Comparison of ENCODE assay signal across 8 cellular contexts in genomic region chr19:7515091-7515470, GRCh38. TPM values are rescaled to one million over a fixed set of nuclear protein-coding genes. Genes with fewer than 3 reads are reported as not detected.
DNase-seq lines count a peak whose midpoint lies in the region; ATAC-seq, FAIRE-seq and TF ChIP-seq lines count a peak whose summit lies in the region.

No MANE protein-coding gene starts in this region.

- no peaks in the 10 kb centered on the region for H3K9me3 Mint-ChIP-seq in endodermal cell
- H3K9me3 Mint-ChIP-seq in natural killer cell = no peaks in the 10 kb centered on the region

- peaks cover 6% of the 10 kb centered on the region for H3K79me2 ChIP-seq in Loucy (ENCODE audit: insufficient read depth, low read length)

- no peaks in the 10 kb centered on the region for H3F3A ChIP-seq in Loucy (ENCODE audit: low read depth)

- peaks cover 21% of the 10 kb centered on the region for H3K4me1 Mint-ChIP-seq in endodermal cell
- H3K4me1 Mint-ChIP-seq in natural killer cell = peaks cover 7 to 12% of the 10 kb centered on the region in 2 donors

- POLR2A ChIA-PET in A549 (lab: Yijun Ruan, JAX) = no interaction called here

- H4K20me1 ChIP-seq in Loucy (ENCODE audit: insufficient read depth, low read length, poor library complexity, severe bottlenecking) = no peaks in the 10 kb centered on the region

- no peak for ATAC-seq in A549
- no peak for ATAC-seq in natural killer cell

- peak overlapping the region; percentile 97 for H2AFZ ChIP-seq in Loucy (ENCODE audit: low read length)

- H3K36me3 Mint-ChIP-seq in endodermal cell (ENCODE audit: low read depth) = peaks cover 10% of the 10 kb centered on the region
- H3K36me3 Mint-ChIP-seq in natural killer cell = no peaks in the 10 kb centered on the region

- peak overlapping the region; percentile 82 for H3K4me2 ChIP-seq in A549
- peak overlapping the region; percentile 69 for H3K4me2 ChIP-seq in Loucy (ENCODE audit: low read depth, low read length, poor library complexity, severe bottlenecking)

- 93% methylated on average over 8 of the region's 10 CpGs for WGBS in A549 (ENCODE audit: missing lambda C conversion rate)
- 89 to 96% methylated on average over 1 to 10 of the region's 10 CpGs for WGBS in endodermal cell (ENCODE audit: insufficient coverage in 1 of 2, insufficient read length in 1 of 2), 2 experiments

- CTCF ChIA-PET in A549 (lab: Yijun Ruan, JAX) = interaction anchor here (0.7 kb wide), 1 partner anchor 688 kb away, joined by 3 read pairs; no protein-coding TSS in a partner anchor

- H3K27me3 ChIP-seq in Loucy (ENCODE audit: insufficient read depth, low read length, poor library complexity, severe bottlenecking) (no peaks in the 10 kb centered on the region), endodermal cell (ENCODE audit: control insufficient read depth, insufficient read depth, low read length, poor library complexity, severe bottlenecking) (peaks cover 15% of the 10 kb centered on the region)

- H3K27me3 Mint-ChIP-seq in endodermal cell (ENCODE audit: insufficient read depth) (peaks cover 9% of the 10 kb centered on the region), natural killer cell (ENCODE audit: low read depth in 2 of 2) (peaks cover 0 to 6% of the 10 kb centered on the region in 2 donors)

- TF ChIP-seq POLR2A in A549 (IDR thresholded peaks at IDR 0.05; ENCODE audit: low read length) = no peak

- intact Hi-C loops in natural killer cell (cut with micrococcal nuclease) = no loop called here

- TF ChIP-seq RAD21 in A549 (conservative IDR thresholded peaks at IDR 0.05 in 1 of 2, IDR thresholded peaks at IDR 0.05 in 1 of 2) = no peak

- no peaks in the 10 kb centered on the region for H3K9me3 ChIP-seq in A549
- H3K9me3 ChIP-seq in Loucy (ENCODE audit: insufficient read depth, low read depth, low read length) = no peaks in the 10 kb centered on the region
- H3K9me3 ChIP-seq in endodermal cell (ENCODE audit: control insufficient read depth, low read length) = no peaks in the 10 kb centered on the region

- H3K4me3 ChIP-seq in A549 (no peak overlapping the region; the same call in 2 of the 3 replicates), Loucy (ENCODE audit: low read length, poor library complexity, severe bottlenecking) (peak overlapping the region; percentile 73), endodermal cell (ENCODE audit: low read length) (no peak overlapping the region)

- H3K36me3 ChIP-seq in Loucy (ENCODE audit: insufficient read depth, low read length) = no peaks in the 10 kb centered on the region
- H3K36me3 ChIP-seq in endodermal cell (ENCODE audit: control insufficient read depth, insufficient read depth, low read length) = no peaks in the 10 kb centered on the region

- peak overlapping the region; percentile 78 to 99 for H3K27ac ChIP-seq in A549
- H3K27ac ChIP-seq in endodermal cell (ENCODE audit: low read depth, low read length) = peak overlapping the region; percentile 94

- H3K9me2 ChIP-seq in Loucy (replicated peaks; ENCODE audit: low read depth, low read length) = no peaks in the 10 kb centered on the region

- H3K9ac ChIP-seq in Loucy (ENCODE audit: low read depth, low read length, poor library complexity, severe bottlenecking) = peak overlapping the region; percentile 83
- H3K9ac ChIP-seq in endodermal cell (ENCODE audit: extremely low read depth, low read length, poor library complexity, severe bottlenecking) = peak overlapping the region; percentile 44

- H3K4me3 Mint-ChIP-seq in endodermal cell = peak overlapping the region; percentile 54
- peak overlapping the region; percentile 81 for H3K4me3 Mint-ChIP-seq in natural killer cell

- TF ChIP-seq CTCF in A549 (IDR thresholded peaks at IDR 0.05) = no peak
- TF ChIP-seq CTCF in Loucy (conservative IDR thresholded peaks at IDR 0.05; ENCODE audit: low read length) = no peak
- no peak for TF ChIP-seq CTCF in endodermal cell (conservative IDR thresholded peaks at IDR 0.05)
- no peak for TF ChIP-seq CTCF in natural killer cell (IDR thresholded peaks at IDR 0.05)
- TF ChIP-seq CTCF in D721Med (IDR thresholded peaks at IDR 0.05; ENCODE audit: insufficient read depth, missing control alignments) = no peak

- peaks cover 7% of the 10 kb centered on the region for H3K4me1 ChIP-seq in A549
- H3K4me1 ChIP-seq in Loucy (ENCODE audit: insufficient read depth, low read length, poor library complexity, severe bottlenecking) = peaks cover 15% of the 10 kb centered on the region
- H3K4me1 ChIP-seq in endodermal cell (ENCODE audit: control insufficient read depth, insufficient read depth, low read length) = no peaks in the 10 kb centered on the region

- H3K27ac Mint-ChIP-seq in endodermal cell (peak overlapping the region; percentile 84), natural killer cell (peak overlapping the region; percentile 9 to 76)

- FAIRE-seq in A549 (lab: Jason Lieb, UNC) (no peak), D721Med (lab: Jason Lieb, UNC) (no peak)

- no peak for TF ChIP-seq EP300 in A549 (IDR thresholded peaks at IDR 0.05)

- DNase-seq in A549 (ENCODE audit: low read depth in 1 of 2, low spot score in 1 of 2) (no peak), endodermal cell (no peak), natural killer cell (no peak), DMS153 treated with DMSO at 0.1 percent for 48 hours (lab: John Stamatoyannopoulos, UW; ENCODE audit: unreplicated experiment) (no peak), DMS 273 (lab: John Stamatoyannopoulos, UW; ENCODE audit: unreplicated experiment) (no peak), D721Med (ENCODE audit: insufficient read length, low spot score) (no peak)
- no peak for DNase-seq in effector CD4-positive, alpha-beta T cell

TF ChIP-seq in A549, 52 proteins besides CTCF, POLR2A, EP300 and RAD21 (continues in another document):
- TF ChIP-seq RFX5 (IDR thresholded peaks at IDR 0.05) = no peak
- no peak for TF ChIP-seq HOXB13 (CRISPR knock-in tag; IDR thresholded peaks at IDR 0.05; ENCODE audit: low read depth)
- no peak for TF ChIP-seq HDAC2 (IDR thresholded peaks at IDR 0.05)
- no peak for TF ChIP-seq HOXA7 (CRISPR knock-in tag; IDR thresholded peaks at IDR 0.05)
- TF ChIP-seq, protein P1, sequence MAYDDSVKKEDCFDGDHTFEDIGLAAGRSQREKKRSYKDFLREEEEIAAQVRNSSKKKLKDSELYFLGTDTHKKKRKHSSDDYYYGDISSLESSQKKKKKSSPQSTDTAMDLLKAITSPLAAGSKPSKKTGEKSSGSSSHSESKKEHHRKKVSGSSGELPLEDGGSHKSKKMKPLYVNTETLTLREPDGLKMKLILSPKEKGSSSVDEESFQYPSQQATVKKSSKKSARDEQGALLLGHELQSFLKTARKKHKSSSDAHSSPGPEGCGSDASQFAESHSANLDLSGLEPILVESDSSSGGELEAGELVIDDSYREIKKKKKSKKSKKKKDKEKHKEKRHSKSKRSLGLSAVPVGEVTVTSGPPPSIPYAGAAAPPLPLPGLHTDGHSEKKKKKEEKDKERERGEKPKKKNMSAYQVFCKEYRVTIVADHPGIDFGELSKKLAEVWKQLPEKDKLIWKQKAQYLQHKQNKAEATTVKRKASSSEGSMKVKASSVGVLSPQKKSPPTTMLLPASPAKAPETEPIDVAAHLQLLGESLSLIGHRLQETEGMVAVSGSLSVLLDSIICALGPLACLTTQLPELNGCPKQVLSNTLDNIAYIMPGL (CRISPR knock-in tag; IDR thresholded peaks at IDR 0.05; ENCODE audit: borderline replicate concordance) = no peak

RNA-seq across cellular contexts. Expression of gene ZNF358, which starts 0.8 kb away (rescaled TPM):
- polyA plus RNA-seq in A549 (2011; rRNA removed) (9.5 and 9.9 TPM in 2 replicates), A549 (2017; fragmentation: RNase III; extraction: RNeasy Plus Mini Kit Qiagen cat#74134 plus additional on column Dnase treatment) (10.7 to 15.4 TPM (median 14.0 TPM) in 3 replicates)
- 11.7 and 14.4 TPM in 2 replicates for polyA plus RNA-seq in A549 (2012; cell fraction: cytosol; rRNA removed)
- 13.4 and 14.1 TPM in 2 replicates for polyA plus RNA-seq in A549 (2012; cell fraction: nucleus; rRNA removed)
- polyA minus RNA-seq in A549 (2011; rRNA and poly(A)+ RNA removed) = 10.7 and 14.3 TPM in 2 replicates
- total RNA-seq in endodermal cell (10 to 100 TPM; 45.9 to 53.2 TPM), natural killer cell (10 to 100 TPM in 2 of 3 donors, 1 to 10 TPM in 1; 9.8 to 11.6 (median 10.9) TPM)
- polyA plus RNA-seq in endodermal cell (2013, experiment 1 of 2) = 66.1 TPM
- polyA plus RNA-seq in endodermal cell (2013, experiment 2 of 2) = 59.3 TPM

RNA-seq across cellular contexts. Expression of gene MCOLN1, which starts 7.3 kb away (rescaled TPM):
- polyA plus RNA-seq in A549 (2011; rRNA removed) = 13.1 and 13.5 TPM in 2 replicates
- polyA plus RNA-seq in A549 (2012; cell fraction: cytosol; rRNA removed) = 25.7 and 30.5 TPM in 2 replicates
- 51.4 and 70.4 TPM in 2 replicates for polyA plus RNA-seq in A549 (2012; cell fraction: nucleus; rRNA removed)
- 8.4 to 13.4 TPM (median 12.6 TPM) in 3 replicates for polyA plus RNA-seq in A549 (2017; fragmentation: RNase III; extraction: RNeasy Plus Mini Kit Qiagen cat#74134 plus additional on column Dnase treatment)
- polyA minus RNA-seq in A549 (2011; rRNA and poly(A)+ RNA removed) = 14.0 and 21.5 TPM in 2 replicates
- 10 to 100 TPM; 18.0 to 21.4 TPM for total RNA-seq in endodermal cell
- polyA plus RNA-seq in endodermal cell (2013, experiment 1 of 2) = 10.9 TPM
- 13.2 TPM for polyA plus RNA-seq in endodermal cell (2013, experiment 2 of 2)
- 10 to 100 TPM; 22.9 to 37.6 (median 27.8) TPM for total RNA-seq in natural killer cell

RNA-seq across cellular contexts. Expression of gene PNPLA6, which starts 20.4 kb away (rescaled TPM):
- polyA plus RNA-seq in A549 (2011; rRNA removed) = 13.8 and 17.0 TPM in 2 replicates
- 34.6 and 42.8 TPM in 2 replicates for polyA plus RNA-seq in A549 (2012; cell fraction: cytosol; rRNA removed)
- polyA plus RNA-seq in A549 (2012; cell fraction: nucleus; rRNA removed) = 113 and 195 TPM in 2 replicates
- 40.8 to 66.1 TPM (median 58.1 TPM) in 3 replicates for polyA plus RNA-seq in A549 (2017; fragmentation: RNase III; extraction: RNeasy Plus Mini Kit Qiagen cat#74134 plus additional on column Dnase treatment)
- 16.0 and 36.0 TPM in 2 replicates for polyA minus RNA-seq in A549 (2011; rRNA and poly(A)+ RNA removed)
- total RNA-seq in endodermal cell = 100 to 1,000 TPM in 1 of 2 donors, 10 to 100 TPM in 1; 86.1 to 124 TPM
- 62.2 TPM for polyA plus RNA-seq in endodermal cell (2013, experiment 1 of 2)
- 61.6 TPM for polyA plus RNA-seq in endodermal cell (2013, experiment 2 of 2)
- total RNA-seq in natural killer cell = 100 to 1,000 TPM; 118 to 190 (median 125) TPM

RNA-seq across cellular contexts. Expression of gene PEX11G, which starts 26.2 kb away (rescaled TPM):
- polyA plus RNA-seq in A549 (2011; rRNA removed) (1.3 and 1.5 TPM in 2 replicates), A549 (2017; fragmentation: RNase III; extraction: RNeasy Plus Mini Kit Qiagen cat#74134 plus additional on column Dnase treatment) (1.8 to 2.9 TPM (median 1.9 TPM) in 3 replicates)
- polyA plus RNA-seq in A549 (2012; cell fraction: cytosol; rRNA removed) = 2.1 and 3.5 TPM in 2 replicates
- 3.7 and 5.0 TPM in 2 replicates for polyA plus RNA-seq in A549 (2012; cell fraction: nucleus; rRNA removed)
- polyA minus RNA-seq in A549 (2011; rRNA and poly(A)+ RNA removed) = 0.62 and 1.5 TPM in 2 replicates
- total RNA-seq in endodermal cell (1 to 10 TPM; 2.6 to 3.0 TPM), natural killer cell (1 to 10 TPM in 1 of 3 donors, under 1 TPM in 1, not detected in 1; 0.33 to 1.5 TPM)
- polyA plus RNA-seq in endodermal cell (2013, experiment 1 of 2) = 2.3 TPM
- 1.6 TPM for polyA plus RNA-seq in endodermal cell (2013, experiment 2 of 2)
